ENCODE assay signal across 1 cellular context in the genomic region with DNA sequence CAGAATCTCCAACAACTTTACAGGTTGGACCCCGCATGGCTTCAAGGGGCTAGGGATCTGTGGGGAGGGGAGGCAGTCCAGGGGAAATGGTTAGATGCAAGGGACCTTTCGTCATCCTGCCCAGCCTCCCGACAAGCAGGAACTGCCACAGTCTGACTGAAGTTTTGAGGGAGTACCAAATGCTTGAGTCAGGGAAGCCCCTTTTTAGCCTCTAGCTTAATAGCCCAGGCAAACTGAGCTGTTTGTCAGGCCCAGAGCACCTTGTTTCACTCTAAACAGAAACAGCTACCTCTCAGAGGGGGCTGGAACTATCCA.
TF ChIP-seq lines count a peak whose summit lies in the region.

No MANE protein-coding gene starts in this region.

TF ChIP-seq in IMR-90, 13 proteins besides CTCF, POLR2A, EP300 and RAD21 (continued from another document):
- peak; percentile 18; the same call in 1 of the 2 replicates for TF ChIP-seq CEBPB (IDR thresholded peaks at IDR 0.05; ENCODE audit: low read depth, low read length)
